Comparison of ENCODE assay signal across 19 cellular contexts in genomic region chr10:109665321-109665720, GRCh38.
"Had no signal": no experiment of that assay in that cellular context is flagged by ENCODE, and none has a peak within 500 bp of the region (broad histone marks: within the 10 kb centered on the region; RNA-seq: fewer than 3 reads in every experiment).

No MANE protein-coding gene starts in this region.

- H3K4me1 ChIP-seq: SJSA1 had no signal

- DNase-seq: KBM-7, MG63, NCI-H1092 treated with DMSO at 0.1 percent for 48 hours, NCI-H1436, NCI-H187, NCI-H2029, NCI-H2081 treated with DMSO at 0.1 percent for 48 hours, NCI-H2171, NCI-H226, NCI-H446, NCI-H510A, NCI-H524 treated with DMSO at 0.1 percent for 48 hours, NCI-H69, NCI-H774, Right ventricle myocardium superior, RPMI8226, SIG-M5 had no signal

- H3K27me3 ChIP-seq: MG63, SJSA1 had no signal

- H3K4me3 ChIP-seq: MG63, SJSA1, SK-N-MC had no signal

- H3K9me3 ChIP-seq: MG63, SJSA1 had no signal

- H3K36me3 ChIP-seq: MG63, SJSA1 had no signal

- H3K27ac ChIP-seq: SJSA1, SK-N-MC had no signal
